In the genomic region with DNA sequence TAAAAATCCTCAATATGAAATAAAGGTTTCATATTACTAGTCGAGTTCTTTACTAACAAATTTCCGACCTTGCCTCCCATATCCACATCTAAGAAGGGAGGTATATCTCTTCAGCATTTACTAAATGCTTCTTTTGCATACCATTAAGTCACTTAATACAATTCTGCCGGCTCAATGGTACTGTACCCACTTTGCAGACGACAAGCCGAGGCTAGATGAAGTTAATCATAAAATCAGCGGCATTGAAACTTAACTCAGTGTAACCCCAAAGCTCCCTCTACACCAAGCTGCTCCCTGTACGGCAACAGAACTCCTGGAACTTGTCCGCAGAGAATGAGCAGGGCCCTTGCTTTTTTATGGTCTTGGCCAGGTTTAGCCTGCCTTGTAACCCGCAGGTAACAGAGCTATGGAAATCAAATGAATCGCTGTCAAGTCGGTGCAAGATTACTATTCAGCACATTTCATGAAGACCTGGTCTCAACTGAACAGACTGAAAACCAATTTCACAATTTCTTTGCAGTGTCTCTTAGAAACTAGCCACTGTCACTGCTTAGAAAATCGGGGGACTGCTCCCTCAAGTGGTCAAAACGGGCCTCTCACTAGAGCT, we compare ENCODE assay signal across 8 cellular contexts. TPM values are rescaled to one million over a fixed set of nuclear protein-coding genes. Genes with fewer than 3 reads are reported as not detected.
DNase-seq lines count a peak whose midpoint lies in the region; ATAC-seq and TF ChIP-seq lines count a peak whose summit lies in the region.

No MANE protein-coding gene starts in this region.

- TF ChIP-seq CTCF in GM12864 (IDR thresholded peaks at IDR 0.05; ENCODE audit: low read depth, low read length, missing control alignments) (no peak), HFFc6 (IDR thresholded peaks at IDR 0.05) (no peak), sigmoid colon (IDR thresholded peaks at IDR 0.05) (no peak)

- in situ Hi-C loops in KBM-7 (cut with MboI; ENCODE audit: low pct_unique_long_range_greater_than_20kb, low sequenced_read_pairs): loop anchor here (25.0 kb wide), 1 partner anchor 347 kb away; a partner anchor contains a TSS

- H3K36me3 Mint-ChIP-seq in HFFc6 (ENCODE audit: low read depth): no peaks in the 10 kb centered on the region
- peaks cover 5% of the 10 kb centered on the region for H3K36me3 Mint-ChIP-seq in T-cell

- no peaks in the 10 kb centered on the region; the same call in 1 of the 2 replicates for H3K27me3 Mint-ChIP-seq in HFFc6 (ENCODE audit: insufficient read depth)
- peaks cover 0 to 6% of the 10 kb centered on the region in 2 donors for H3K27me3 Mint-ChIP-seq in T-cell

- H3K27ac Mint-ChIP-seq in HFFc6: peak overlapping the region; percentile 93
- H3K27ac Mint-ChIP-seq in T-cell: peak overlapping the region; percentile 88 to 99

- no peaks in the 10 kb centered on the region for H3K9me3 Mint-ChIP-seq in HFFc6
- H3K9me3 Mint-ChIP-seq in T-cell: no peaks in the 10 kb centered on the region

- CTCF ChIA-PET in T-cell (lab: Charles Lee): interaction anchor here (0.6 to 3.7 kb wide), 26 partner anchors 10 to 422 kb away, joined by 3 to 52 read pairs (median 4); a partner anchor contains a TSS

- H3K4me1 Mint-ChIP-seq in HFFc6 (ENCODE audit: low read depth) (peaks cover 82% of the 10 kb centered on the region), T-cell (peaks cover 59 to 68% (median 59%) of the 10 kb centered on the region in 3 donors)

- peaks cover 0 to 22% (median 16%) of the 10 kb centered on the region in 4 donors for H3K4me1 ChIP-seq in sigmoid colon

- intact Hi-C loops in Right ventricle myocardium superior (cut with DNase I) (no loop called here), sigmoid colon (cut with DNase I) (loop anchor here (1.0 to 10.0 kb wide), 6 partner anchors 202 to 573 kb away; a partner anchor contains a TSS)

- H3K4me3 ChIP-seq in GM12864 (ENCODE audit: low read depth, low read length): peak overlapping the region; percentile 87
- H3K4me3 ChIP-seq in sigmoid colon: peak overlapping the region; percentile 47 to 62 (median 58)

- WGBS in sigmoid colon, 2 donors: 1 to 5% methylated on average over 13 of the region's 13 CpGs

- no peak for TF ChIP-seq EP300 in sigmoid colon (IDR thresholded peaks at IDR 0.05)

- no peaks in the 10 kb centered on the region for H3K9me3 ChIP-seq in sigmoid colon

- DNase-seq in GM12864 (ENCODE audit: low read depth) (no peak), HFFc6 (no peak), T-cell (no peak), Right ventricle myocardium superior (no peak), sigmoid colon (no peak), NCI-H1694 (lab: John Stamatoyannopoulos, UW) (no peak), KBM-7 (no peak), NCI-H2171 (lab: John Stamatoyannopoulos, UW) (no peak)

- H3K27ac ChIP-seq in sigmoid colon: peak overlapping the region; percentile 84 to 90 (median 86)

- H3K4me3 Mint-ChIP-seq in HFFc6: peak overlapping the region; percentile 98
- H3K4me3 Mint-ChIP-seq in T-cell: peak overlapping the region; percentile 87 to 99 (median 90)

- ATAC-seq in T-cell (replicated peaks in 1 of 4) (peak in 1 of 4 experiments; percentile 2), Right ventricle myocardium superior (ENCODE audit: poor library complexity) (peak; percentile 36)

- POLR2A ChIA-PET in T-cell (lab: Charles Lee): interaction anchor here in 1 of 2 donors (0.6 to 1.0 kb wide), 2 partner anchors 20 to 252 kb away, joined by 3 read pairs; no protein-coding TSS in a partner anchor

- no peak for TF ChIP-seq POLR2A in sigmoid colon (IDR thresholded peaks at IDR 0.05)

- no peaks in the 10 kb centered on the region for H3K36me3 ChIP-seq in sigmoid colon

- H3K27me3 ChIP-seq in sigmoid colon: no peaks in the 10 kb centered on the region

RNA-seq across cellular contexts. Expression of a gene that starts 0.7 kb away (rescaled TPM):
- total RNA-seq in HFFc6 (2021; fragmentation: NEBNext Ultra II Directional; extraction: Animal tissue kit (Norgen Biotek cat#: 25700)): 10 to 100 TPM in 5 of 6 experiments, 1 to 10 TPM in 1; 9.6 to 14.5 (median 13.3) TPM
- total RNA-seq in T-cell: 10 to 100 TPM in 1 of 5 donors, 1 to 10 TPM in 4; 8.5 to 12.2 (median 8.8) TPM
- total RNA-seq in Right ventricle myocardium superior: 8.2 TPM
- total RNA-seq in sigmoid colon: 10 to 100 TPM in 1 of 4 donors, 1 to 10 TPM in 3; 5.6 to 13.2 (median 6.9) TPM
- polyA plus RNA-seq in sigmoid colon: 1 to 10 TPM; 4.4 to 7.7 (median 6.0) TPM

RNA-seq across cellular contexts. Expression of a gene that starts 0.9 kb away (rescaled TPM):
- 10 to 100 TPM; 13.3 to 21.7 (median 18.2) TPM for total RNA-seq in HFFc6 (2021; fragmentation: NEBNext Ultra II Directional; extraction: Animal tissue kit (Norgen Biotek cat#: 25700))
- total RNA-seq in T-cell (1 to 10 TPM in 3 of 5 donors, under 1 TPM in 2; 0.44 to 1.9 (median 1.2) TPM), Right ventricle myocardium superior (0.43 TPM), sigmoid colon (under 1 TPM in 2 of 4 donors, not detected in 2; 0.36 to 0.41 TPM)
- polyA plus RNA-seq in sigmoid colon: 1 to 10 TPM in 2 of 3 donors, under 1 TPM in 1; 0.60 to 4.4 (median 1.2) TPM
